In the genomic region with DNA sequence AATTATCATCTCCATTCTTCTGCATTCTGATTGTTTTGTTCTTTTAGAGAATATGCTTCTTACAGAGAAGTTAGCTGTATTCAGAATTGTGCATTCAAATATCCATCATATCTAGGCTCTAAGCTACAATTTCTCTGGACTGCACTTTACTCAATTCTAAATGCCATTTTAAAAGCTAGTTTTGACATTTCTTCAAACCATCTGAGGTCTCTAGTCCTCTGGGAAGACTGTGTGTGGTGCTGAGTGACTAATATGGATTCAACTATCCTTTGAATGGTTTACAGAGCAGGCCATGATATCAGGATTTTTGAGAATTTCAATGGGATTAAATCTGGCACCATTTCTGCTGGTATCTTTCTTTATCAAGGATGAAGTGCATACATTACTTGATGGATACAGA, we compare ENCODE assay signal across 4 cellular contexts.
"Had no signal": no experiment of that assay in that cellular context is flagged by ENCODE, and none has a peak within 500 bp of the region (broad histone marks: within the 10 kb centered on the region; RNA-seq: fewer than 3 reads in every experiment).

No MANE protein-coding gene starts in this region.

- H3K27ac ChIP-seq: HL-60 had no signal

- H3K4me3 ChIP-seq: K562 had no signal

- DNase-seq: IMR-90, KBM-7 had no signal
